In the genomic region with DNA sequence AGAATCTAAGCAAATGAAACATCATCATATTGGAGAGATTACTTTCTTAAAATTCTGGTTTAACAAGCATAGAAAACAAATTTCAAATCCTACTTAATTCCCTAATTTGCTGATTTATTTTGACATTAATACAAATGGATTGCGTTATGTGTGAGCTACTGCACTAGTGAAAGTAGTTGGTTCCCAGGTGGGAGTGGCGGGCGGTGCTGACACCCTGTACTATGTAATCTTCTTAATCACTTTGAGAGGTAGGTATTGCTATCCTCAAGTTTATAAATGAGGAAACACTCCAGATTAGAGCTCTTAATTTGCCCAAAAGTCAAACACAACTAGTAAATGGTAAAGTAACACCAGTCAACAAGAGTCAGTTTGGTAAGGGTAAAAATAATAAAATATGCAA, we compare ENCODE assay signal across 19 cellular contexts.
DNase-seq lines count a peak whose midpoint lies in the region; ATAC-seq and TF ChIP-seq lines count a peak whose summit lies in the region.
"Had no signal": no experiment of that assay in that cellular context is flagged by ENCODE, and none has a peak within 500 bp of the region (broad histone marks: within the 10 kb centered on the region; RNA-seq: fewer than 3 reads in every experiment).

No MANE protein-coding gene starts in this region.

- no peaks in the 10 kb centered on the region for H3K36me3 Mint-ChIP-seq in activated CD4-positive, alpha-beta T cell treated with anti-CD3 and anti-CD28 coated beads, Interleukin-2, amount 10 ng/mL, durations not matched to agents 24 days and 14 days (ENCODE audit: low read depth)
- H3K36me3 Mint-ChIP-seq: CD4-positive, CD25-positive, alpha-beta regulatory T cell; CD8-positive, alpha-beta T cell had no signal

- no peak overlapping the region for H2BK15ac ChIP-seq in mesenchymal stem cell (ENCODE audit: low read depth, poor library complexity, severe bottlenecking)

- no peaks in the 10 kb centered on the region for H3K9me3 Mint-ChIP-seq in activated CD4-positive, alpha-beta T cell treated with anti-CD3 and anti-CD28 coated beads, Interleukin-2, amount 10 ng/mL, durations not matched to agents 24 days and 14 days
- H3K9me3 Mint-ChIP-seq: CD4-positive, CD25-positive, alpha-beta regulatory T cell; CD8-positive, alpha-beta T cell; GM23338; H9; HFFc6 had no signal

- no CpG with 5 or more reads among the region's 3 CpGs for WGBS in mesenchymal stem cell

- H3K79me1 ChIP-seq in mesenchymal stem cell (replicated peaks; ENCODE audit: low read length, poor library complexity, severe bottlenecking) = no peaks in the 10 kb centered on the region

- no peak overlapping the region for H3K9ac ChIP-seq in mesenchymal stem cell (ENCODE audit: low read length)
- H3K9ac ChIP-seq: BLaER1 had no signal

- H3K4me1 ChIP-seq in left lung (peaks cover 5 to 10% of the 10 kb centered on the region in 2 donors), mesenchymal stem cell (ENCODE audit: control insufficient read depth, insufficient read depth, low read depth, low read length) (no peaks in the 10 kb centered on the region)
- H3K4me1 ChIP-seq: Caco-2 had no signal

- DNase-seq in activated CD4-positive, alpha-beta T cell treated with anti-CD3 and anti-CD28 coated beads, Interleukin-2, amount 10 ng/mL, durations not matched to agents 24 days and 14 days = peak; percentile 29
- DNase-seq in activated CD4-positive, alpha-beta T cell treated with anti-CD3 and anti-CD28 coated beads, Interleukin-2, amount 50 U/mL, for 4 hours = no peak
- DNase-seq in NCI-H82 treated with DMSO at 0.1 percent for 48 hours (lab: John Stamatoyannopoulos, UW; ENCODE audit: unreplicated experiment) = peak; percentile 40
- peak; percentile 36 to 71 for DNase-seq in left lung
- DNase-seq in SW480 (ENCODE audit: low spot score) = no peak
- DNase-seq in mesenchymal stem cell = no peak
- DNase-seq: Caco-2; CD4-positive, CD25-positive, alpha-beta regulatory T cell; CD8-positive, alpha-beta T cell; DMS153; DND-41; H9; HFFc6 had no signal

- H3K36me3 ChIP-seq in left lung = no peaks in the 10 kb centered on the region
- peaks cover 0 to 5% of the 10 kb centered on the region in 2 experiments for H3K36me3 ChIP-seq in mesenchymal stem cell (ENCODE audit: control insufficient read depth in 1 of 2, insufficient read depth in 2 of 2, low read depth in 1 of 2, low read length in 2 of 2)
- H3K36me3 ChIP-seq: BLaER1 had no signal

- no peak overlapping the region for H3K14ac ChIP-seq in mesenchymal stem cell (ENCODE audit: low read length in 2 of 2)

- no peak overlapping the region for H3K23ac ChIP-seq in mesenchymal stem cell (ENCODE audit: low read length in 2 of 2)

- H3K27ac ChIP-seq in left lung = no peak overlapping the region
- H3K27ac ChIP-seq in mesenchymal stem cell (ENCODE audit: low read length, poor library complexity, severe bottlenecking) = no peak overlapping the region
- H3K27ac ChIP-seq: 22Rv1, BLaER1, C4-2B had no signal

- H2AK5ac ChIP-seq in mesenchymal stem cell (ENCODE audit: low read length, severe bottlenecking) = no peak overlapping the region

- no peak overlapping the region for H2AFZ ChIP-seq in mesenchymal stem cell (ENCODE audit: low read depth, low read length)
- H2AFZ ChIP-seq: GM23338 had no signal

- no peak for TF ChIP-seq CTCF in left lung (IDR thresholded peaks at IDR 0.05)

- H3K4me3 ChIP-seq in left lung = no peak overlapping the region
- no peak overlapping the region for H3K4me3 ChIP-seq in mesenchymal stem cell (ENCODE audit: insufficient read depth in 1 of 2, low read depth in 1 of 2, low read length in 2 of 2)
- H3K4me3 ChIP-seq: BLaER1, GM23338 had no signal

- H3K4ac ChIP-seq in mesenchymal stem cell (ENCODE audit: low read depth in 1 of 2, low read length in 2 of 2) = no peak overlapping the region

- H3K4me1 Mint-ChIP-seq in activated CD4-positive, alpha-beta T cell treated with anti-CD3 and anti-CD28 coated beads, Interleukin-2, amount 10 ng/mL, durations not matched to agents 24 days and 14 days = no peaks in the 10 kb centered on the region
- H3K4me1 Mint-ChIP-seq: CD4-positive, CD25-positive, alpha-beta regulatory T cell had no signal

- H3K4me2 ChIP-seq in mesenchymal stem cell (ENCODE audit: low read length, poor library complexity, severe bottlenecking) = no peak overlapping the region
- H3K4me2 ChIP-seq: BLaER1, GM23338 had no signal

- H3K27me3 Mint-ChIP-seq in activated CD4-positive, alpha-beta T cell treated with anti-CD3 and anti-CD28 coated beads, Interleukin-2, amount 10 ng/mL, durations not matched to agents 24 days and 14 days = peaks cover 15% of the 10 kb centered on the region
- H3K27me3 Mint-ChIP-seq: B cell had no signal

- H2BK5ac ChIP-seq in mesenchymal stem cell (ENCODE audit: low read depth, low read length, poor library complexity, severe bottlenecking) = no peak overlapping the region

- H3K9me3 ChIP-seq in left lung = no peaks in the 10 kb centered on the region
- no peaks in the 10 kb centered on the region for H3K9me3 ChIP-seq in mesenchymal stem cell (ENCODE audit: control insufficient read depth, low read length)
- H3K9me3 ChIP-seq: BLaER1, Caco-2 had no signal

- intact Hi-C loops in activated CD4-positive, alpha-beta T cell treated with anti-CD3 and anti-CD28 coated beads, Interleukin-2, amount 10 ng/mL, durations not matched to agents 24 days and 14 days (cut with micrococcal nuclease) = loop anchor here (5.0 kb wide), 1 partner anchor 489 kb away; no protein-coding TSS in a partner anchor
- intact Hi-C loops in left lung (cut with DNase I) = loop anchor here in 1 of 2 donors (5.0 kb wide), 1 partner anchor 224 kb away; a partner anchor contains a TSS

- H2BK12ac ChIP-seq in mesenchymal stem cell (ENCODE audit: low read length in 2 of 2) = no peak overlapping the region

- H3K27me3 ChIP-seq in left lung = no peaks in the 10 kb centered on the region
- H3K27me3 ChIP-seq in mesenchymal stem cell (ENCODE audit: control insufficient read depth in 1 of 2, insufficient read depth in 1 of 2, low read length in 2 of 2) = no peaks in the 10 kb centered on the region
- H3K27me3 ChIP-seq: BLaER1 had no signal

- H4K8ac ChIP-seq in mesenchymal stem cell (ENCODE audit: low read length) = no peak overlapping the region

- no peak overlapping the region for H3K4me3 Mint-ChIP-seq in activated CD4-positive, alpha-beta T cell treated with anti-CD3 and anti-CD28 coated beads, Interleukin-2, amount 10 ng/mL, durations not matched to agents 24 days and 14 days
- H3K4me3 Mint-ChIP-seq: B cell; CD4-positive, CD25-positive, alpha-beta regulatory T cell; CD8-positive, alpha-beta T cell; GM23338; H9; HFFc6 had no signal

- H3K27ac Mint-ChIP-seq in activated CD4-positive, alpha-beta T cell treated with anti-CD3 and anti-CD28 coated beads, Interleukin-2, amount 10 ng/mL, durations not matched to agents 24 days and 14 days = no peak overlapping the region
- H3K27ac Mint-ChIP-seq: B cell; CD4-positive, CD25-positive, alpha-beta regulatory T cell; CD8-positive, alpha-beta T cell; GM23338; H9; HFFc6 had no signal

- ATAC-seq in left lung = peak; percentile 64
- ATAC-seq in GM18861 (IDR thresholded peaks at IDR 0.05; ENCODE audit: unreplicated experiment) = no peak
- ATAC-seq: CD8-positive, alpha-beta T cell; GM23338 had no signal

- no peak overlapping the region for H4K91ac ChIP-seq in mesenchymal stem cell (ENCODE audit: low read length)

- H3K18ac ChIP-seq in mesenchymal stem cell (ENCODE audit: low read depth in 1 of 2, low read length in 2 of 2) = no peak overlapping the region

- no peak overlapping the region for H2BK120ac ChIP-seq in mesenchymal stem cell (ENCODE audit: low read depth, low read length)

Comparison
In these comparisons a context has a peak if more than half of its experiments do, and no peak if none do; other contexts are left out.
1. DNase-seq: peak in activated CD4-positive, alpha-beta T cell treated with anti-CD3 and anti-CD28 coated beads, Interleukin-2, amount 10 ng/mL, durations not matched to agents 24 days and 14 days (single experiment), NCI-H82 treated with DMSO at 0.1 percent for 48 hours (single experiment) and left lung (2 of 2); none in activated CD4-positive, alpha-beta T cell treated with anti-CD3 and anti-CD28 coated beads, Interleukin-2, amount 50 U/mL, for 4 hours (0 of 2), SW480 (single experiment) and mesenchymal stem cell (single experiment).